13 cellular contexts compared by ENCODE assay signal in genomic region chr15:66411190-66411589, GRCh38. TPM values are rescaled to one million over a fixed set of nuclear protein-coding genes. Genes with fewer than 3 reads are reported as not detected.
A peak's percentile ranks its signal among the peaks of the same experiment; 100 is the strongest.
DNase-seq lines count a peak whose midpoint lies in the region; ATAC-seq and TF ChIP-seq lines count a peak whose summit lies in the region.
"Had no signal": no experiment of that assay in that cellular context is flagged by ENCODE, and none has a peak within 500 bp of the region (broad histone marks: within the 10 kb centered on the region; RNA-seq: fewer than 3 reads in every experiment).

No MANE protein-coding gene starts in this region.

- H3K27me3 ChIP-seq in neutrophil, result no peaks in the 10 kb centered on the region

- H3K4me3 Mint-ChIP-seq in activated CD8-positive, alpha-beta memory T cell treated with anti-CD3 and anti-CD28 coated beads, Interleukin-2, amount 10 ng/mL, durations not matched to agents 7 days and 5 days, result peak overlapping the region; percentile 11
- peak overlapping the region; percentile 33 for H3K4me3 Mint-ChIP-seq in activated naive CD8-positive, alpha-beta T cell treated with anti-CD3 and anti-CD28 coated beads, Interleukin-2, amount 50 U/mL, for 24 hours
- H3K4me3 Mint-ChIP-seq: memory B cell had no signal

- peaks cover 52 to 55% of the 10 kb centered on the region in 2 experiments for H3K4me1 ChIP-seq in neutrophil (ENCODE audit: control insufficient read depth in 1 of 2, insufficient read depth in 1 of 2, low read depth in 1 of 2, low read length in 1 of 2)

- H3K4me3 ChIP-seq in neutrophil (ENCODE audit: low read depth in 1 of 2, low read length in 1 of 2), result no peak overlapping the region
- H3K4me3 ChIP-seq: skin epidermis had no signal

- H3K4me1 Mint-ChIP-seq in activated CD8-positive, alpha-beta memory T cell treated with anti-CD3 and anti-CD28 coated beads, Interleukin-2, amount 10 ng/mL, durations not matched to agents 7 days and 5 days, result peaks cover 58% of the 10 kb centered on the region
- H3K4me1 Mint-ChIP-seq in activated naive CD8-positive, alpha-beta T cell treated with anti-CD3 and anti-CD28 coated beads, Interleukin-2, amount 50 U/mL, for 24 hours, result peaks cover 78% of the 10 kb centered on the region

- no peaks in the 10 kb centered on the region for H3K36me3 ChIP-seq in neutrophil

- H3K9me3 ChIP-seq in neutrophil, result no peaks in the 10 kb centered on the region

- no peaks in the 10 kb centered on the region for H3K27me3 Mint-ChIP-seq in activated CD8-positive, alpha-beta memory T cell treated with anti-CD3 and anti-CD28 coated beads, Interleukin-2, amount 10 ng/mL, durations not matched to agents 7 days and 5 days
- H3K27me3 Mint-ChIP-seq in activated naive CD8-positive, alpha-beta T cell treated with anti-CD3 and anti-CD28 coated beads, Interleukin-2, amount 50 U/mL, for 24 hours, result no peaks in the 10 kb centered on the region
- H3K27me3 Mint-ChIP-seq: memory B cell had no signal

- peaks cover 54% of the 10 kb centered on the region for H3K36me3 Mint-ChIP-seq in activated CD8-positive, alpha-beta memory T cell treated with anti-CD3 and anti-CD28 coated beads, Interleukin-2, amount 10 ng/mL, durations not matched to agents 7 days and 5 days
- H3K36me3 Mint-ChIP-seq in activated naive CD8-positive, alpha-beta T cell treated with anti-CD3 and anti-CD28 coated beads, Interleukin-2, amount 50 U/mL, for 24 hours (ENCODE audit: low read depth), result peaks cover 53% of the 10 kb centered on the region

- CTCF ChIA-PET in activated CD8-positive, alpha-beta memory T cell treated with anti-CD3 and anti-CD28 coated beads, Interleukin-2, amount 10 ng/mL, durations not matched to agents 7 days and 5 days (lab: Charles Lee), result interaction anchor here (0.9 to 1.9 kb wide), 4 partner anchors 8 to 87 kb away, joined by 3 to 6 read pairs (median 5); no protein-coding TSS in a partner anchor

- H3K27ac Mint-ChIP-seq in activated CD8-positive, alpha-beta memory T cell treated with anti-CD3 and anti-CD28 coated beads, Interleukin-2, amount 10 ng/mL, durations not matched to agents 7 days and 5 days, result peak overlapping the region; percentile 69
- H3K27ac Mint-ChIP-seq in activated naive CD8-positive, alpha-beta T cell treated with anti-CD3 and anti-CD28 coated beads, Interleukin-2, amount 50 U/mL, for 24 hours, result peak overlapping the region; percentile 61
- H3K27ac Mint-ChIP-seq: memory B cell had no signal

- H3K9me3 Mint-ChIP-seq in activated CD8-positive, alpha-beta memory T cell treated with anti-CD3 and anti-CD28 coated beads, Interleukin-2, amount 10 ng/mL, durations not matched to agents 7 days and 5 days (ENCODE audit: low read depth), result peaks cover 13% of the 10 kb centered on the region
- peaks cover 18% of the 10 kb centered on the region for H3K9me3 Mint-ChIP-seq in activated naive CD8-positive, alpha-beta T cell treated with anti-CD3 and anti-CD28 coated beads, Interleukin-2, amount 50 U/mL, for 24 hours

- DNase-seq in activated CD8-positive, alpha-beta memory T cell treated with anti-CD3 and anti-CD28 coated beads, Interleukin-2, amount 10 ng/mL, durations not matched to agents 7 days and 5 days, result peak; percentile 46
- DNase-seq in activated CD8-positive, alpha-beta memory T cell treated with anti-CD3 and anti-CD28 coated beads for 24 hours, result no peak
- DNase-seq in NOMO-1 (lab: John Stamatoyannopoulos, UW; ENCODE audit: unreplicated experiment in 2 of 2) (peak; percentile 57 to 68), retina (no peak)
- no peak for DNase-seq in activated naive CD8-positive, alpha-beta T cell treated with anti-CD3 and anti-CD28 coated beads, Interleukin-2, amount 50 U/mL, for 24 hours
- DNase-seq: activated CD4-positive, alpha-beta T cell treated with anti-CD3 and anti-CD28 coated beads for 48 hours; NCI-H1092; PC-3 had no signal

- H3K27ac ChIP-seq in neutrophil, result peak overlapping the region; percentile 58

- no peak for TF ChIP-seq CTCF in neutrophil (IDR thresholded peaks at IDR 0.05)

- ATAC-seq in activated CD8-positive, alpha-beta memory T cell treated with anti-CD3 and anti-CD28 coated beads, Interleukin-2, amount 10 ng/mL, durations not matched to agents 7 days and 5 days, result peak; percentile 57
- ATAC-seq in activated naive CD8-positive, alpha-beta T cell treated with anti-CD3 and anti-CD28 coated beads, Interleukin-2, amount 50 U/mL, for 24 hours, result no peak
- ATAC-seq in HG03196 (IDR thresholded peaks at IDR 0.05; ENCODE audit: unreplicated experiment) (no peak), HG02970 (IDR thresholded peaks at IDR 0.05; ENCODE audit: low FRiP score, unreplicated experiment) (no peak)
- ATAC-seq: PC-3 had no signal

RNA-seq across cellular contexts. Expression of gene MAP2K1, which starts 24.5 kb away (rescaled TPM):
- 10 to 100 TPM; 83.3 to 83.5 TPM for total RNA-seq in activated CD8-positive, alpha-beta memory T cell treated with anti-CD3 and anti-CD28 coated beads, Interleukin-2, amount 10 ng/mL, durations not matched to agents 7 days and 5 days

RNA-seq across cellular contexts. Expression of gene TIPIN, which starts 54.7 kb away (rescaled TPM):
- total RNA-seq in activated CD8-positive, alpha-beta memory T cell treated with anti-CD3 and anti-CD28 coated beads, Interleukin-2, amount 10 ng/mL, durations not matched to agents 7 days and 5 days, result 10 to 100 TPM; 34.3 to 40.2 TPM

Comparison
In these comparisons a context has a peak if more than half of its experiments do, and no peak if none do; other contexts are left out.
1. DNase-seq: peak in activated CD8-positive, alpha-beta memory T cell treated with anti-CD3 and anti-CD28 coated beads, Interleukin-2, amount 10 ng/mL, durations not matched to agents 7 days and 5 days (single experiment) and NOMO-1 (2 of 2); none in activated CD8-positive, alpha-beta memory T cell treated with anti-CD3 and anti-CD28 coated beads for 24 hours (single experiment), activated naive CD8-positive, alpha-beta T cell treated with anti-CD3 and anti-CD28 coated beads, Interleukin-2, amount 50 U/mL, for 24 hours (single experiment) and retina (single experiment).